Comparison of ENCODE assay signal across 17 cellular contexts in genomic region chr7:14195079-14195478, GRCh38.
"Had no signal": no experiment of that assay in that cellular context is flagged by ENCODE, and none has a peak within 500 bp of the region (broad histone marks: within the 10 kb centered on the region; RNA-seq: fewer than 3 reads in every experiment).

No MANE protein-coding gene starts in this region.

- ATAC-seq: effector memory CD8-positive, alpha-beta T cell; left lobe of liver; natural killer cell treated with Interleukin-12 subunit alpha and Interleukin-12 subunit beta and Interleukin-15 and Interleukin-18, amount 100 ng/mL, for 72 hours; stimulated activated memory B cell treated with anti-CD40 and anti-IgM and Interleukin-4, amounts not matched to agents 10 μg/mL and 1 μg/mL and 100 μg/mL, for 72 hours had no signal

- DNase-seq: activated CD4-positive, alpha-beta T cell treated with anti-CD3 and anti-CD28 coated beads, Interleukin-2, amount 10 ng/mL, durations not matched to agents 24 days and 14 days; activated CD4-positive, CD25-positive, alpha-beta regulatory T cell; activated CD8-positive, alpha-beta memory T cell treated with anti-CD3 and anti-CD28 coated beads, Interleukin-2, amount 50 U/mL, for 48 hours; activated gamma-delta T cell treated with Interleukin-2 at 50 U/mL for 16 hours; amniotic stem cell; brain microvascular endothelial cell; dermis blood vessel endothelial cell; effector memory CD8-positive, alpha-beta T cell; islet precursor cell; mammary epithelial cell; stimulated activated CD4-positive, alpha-beta T cell treated with anti-CD3 and anti-CD28 coated beads, Interleukin-12 subunit alpha, Interleukin-12 subunit beta, amount 100 ng/mL, for 4 hours; stimulated activated CD4-positive, alpha-beta T cell treated with anti-CD3 and anti-CD28 coated beads, Interleukin-2, amount 100 ng/mL, for 24 hours; tibial artery; uterus had no signal
